Comparison of ENCODE assay signal across 27 cellular contexts in genomic region chr20:62469352-62469751, GRCh38. TPM values are rescaled to one million over a fixed set of nuclear protein-coding genes. Genes with fewer than 3 reads are reported as not detected.
DNase-seq lines count a peak whose midpoint lies in the region; ATAC-seq, FAIRE-seq and TF ChIP-seq lines count a peak whose summit lies in the region.
"Had no signal": no experiment of that assay in that cellular context is flagged by ENCODE, and none has a peak within 500 bp of the region (broad histone marks: within the 10 kb centered on the region; RNA-seq: fewer than 3 reads in every experiment).

No MANE protein-coding gene starts in this region.

- H3K14ac ChIP-seq in H1 (ENCODE audit: insufficient read length) = no peak overlapping the region

- H2BK15ac ChIP-seq in H1 (ENCODE audit: low read length) = no peak overlapping the region

- CTCF ChIA-PET in H1 (lab: Charles Lee; ENCODE audit: partially characterized antibody) = interaction anchor here (1.1 to 1.4 kb wide), 3 partner anchors 9 to 60 kb away, joined by 3 to 6 read pairs (median 4); no protein-coding TSS in a partner anchor

- H3K4me1 ChIP-seq in NT2/D1 (ENCODE audit: insufficient read depth, insufficient read length) (peaks cover 37% of the 10 kb centered on the region), H1 (replicated peaks in 1 of 4; ENCODE audit: control insufficient read depth in 3 of 4, insufficient read depth in 4 of 4, low read length in 3 of 4) (peaks cover 0 to 10% (median 0%) of the 10 kb centered on the region in 4 experiments; a peak in 3 of 7 replicates), neural progenitor cell (peaks cover 15% of the 10 kb centered on the region), uterus (no peaks in the 10 kb centered on the region)
- H3K4me1 ChIP-seq: A549, BE2C had no signal

- H3K4ac ChIP-seq in H1 (replicated peaks; ENCODE audit: insufficient read length, low read depth, low read length) = no peak overlapping the region

- H2BK120ac ChIP-seq in H1 (replicated peaks; ENCODE audit: low read depth, low read length) = no peak overlapping the region

- no peaks in the 10 kb centered on the region for H3K79me1 ChIP-seq in H1 (ENCODE audit: low read depth, low read length)

- no peak overlapping the region for H3K4me3 Mint-ChIP-seq in neural progenitor cell
- H3K4me3 Mint-ChIP-seq in activated T-helper 17 cell treated with anti-CD3 and anti-CD28 coated beads, Interleukin-2, amount 50 U/mL, for 72 hours = no peak overlapping the region
- H3K4me3 Mint-ChIP-seq: CD4-positive, alpha-beta T cell; CD8-positive, alpha-beta memory T cell; H9 had no signal

- H3K27ac ChIP-seq in H1 (ENCODE audit: low read depth, low read length) (no peak overlapping the region), neural progenitor cell (no peak overlapping the region), uterus (peak overlapping the region; percentile 20 to 68)
- H3K27ac ChIP-seq: A549; BLaER1 treated with 17β-estradiol and CSF1 and Interleukin-3, amounts not matched to agents 10 nM and 100 nM; GM23248 had no signal

- H3K9me3 ChIP-seq in NT2/D1 (ENCODE audit: insufficient read depth, low read length) (no peaks in the 10 kb centered on the region), H1 (ENCODE audit: insufficient read depth in 2 of 2, low read depth in 1 of 2, low read length in 1 of 2) (no peaks in the 10 kb centered on the region), neural progenitor cell (ENCODE audit: low read depth) (no peaks in the 10 kb centered on the region), uterus (no peaks in the 10 kb centered on the region)
- H3K9me3 ChIP-seq: A549; BE2C; BLaER1 treated with 17β-estradiol and CSF1 and Interleukin-3, amounts not matched to agents 10 nM and 100 nM had no signal

- no peak overlapping the region for H3K18ac ChIP-seq in H1 (ENCODE audit: extremely low read depth, low read length)

- no peak overlapping the region for H3K4me3 ChIP-seq in NT2/D1 (ENCODE audit: insufficient read length, low read depth)
- no peak overlapping the region for H3K4me3 ChIP-seq in H1 (ENCODE audit: extremely low read depth in 1 of 4, insufficient read depth in 2 of 4, low read depth in 3 of 4, low read length in 4 of 4)
- H3K4me3 ChIP-seq in neural progenitor cell = no peak overlapping the region
- H3K4me3 ChIP-seq in uterus = no peak overlapping the region
- H3K4me3 ChIP-seq: A549; BLaER1 treated with 17β-estradiol and CSF1 and Interleukin-3, amounts not matched to agents 10 nM and 100 nM; GM12878; GM23248 had no signal

- peaks cover 22% of the 10 kb centered on the region for H3K27me3 Mint-ChIP-seq in neural progenitor cell (ENCODE audit: insufficient read depth, low read depth)
- H3K27me3 Mint-ChIP-seq in activated T-helper 17 cell treated with anti-CD3 and anti-CD28 coated beads, Interleukin-2, amount 50 U/mL, for 72 hours = peaks cover 20% of the 10 kb centered on the region

- peak overlapping the region; percentile 52 for H3K9ac ChIP-seq in NT2/D1 (ENCODE audit: insufficient read length, low read depth)
- no peak overlapping the region for H3K9ac ChIP-seq in H1 (replicated peaks in 1 of 4; ENCODE audit: extremely low read depth in 1 of 4, low read depth in 3 of 4, low read length in 3 of 4)
- no peak overlapping the region for H3K9ac ChIP-seq in neural progenitor cell
- H3K9ac ChIP-seq: BLaER1 treated with 17β-estradiol and CSF1 and Interleukin-3, amounts not matched to agents 10 nM and 100 nM; GM23248 had no signal

- intact Hi-C loops in uterus (cut with DNase I; ENCODE audit: low total_unique reads) = no loop called here

- TF ChIP-seq RAD21 in H1 (IDR thresholded peaks at IDR 0.05 in 1 of 2, conservative IDR thresholded peaks at IDR 0.05 in 1 of 2; ENCODE audit: low read depth in 2 of 2, low read length in 2 of 2) = no peak

- H3K4me1 Mint-ChIP-seq in neural progenitor cell = peaks cover 12% of the 10 kb centered on the region
- no peaks in the 10 kb centered on the region for H3K4me1 Mint-ChIP-seq in activated T-helper 17 cell treated with anti-CD3 and anti-CD28 coated beads, Interleukin-2, amount 50 U/mL, for 72 hours
- H3K4me1 Mint-ChIP-seq: CD14-positive monocyte; CD8-positive, alpha-beta memory T cell had no signal

- H2BK20ac ChIP-seq in H1 (ENCODE audit: low read length) = no peak overlapping the region

- H3K36me3 Mint-ChIP-seq in neural progenitor cell = no peaks in the 10 kb centered on the region
- no peaks in the 10 kb centered on the region for H3K36me3 Mint-ChIP-seq in activated T-helper 17 cell treated with anti-CD3 and anti-CD28 coated beads, Interleukin-2, amount 50 U/mL, for 72 hours (ENCODE audit: low read depth)
- H3K36me3 Mint-ChIP-seq: CD14-positive monocyte; CD8-positive, alpha-beta memory T cell had no signal

- POLR2A ChIA-PET in H1 (lab: Charles Lee; ENCODE audit: partially characterized antibody) = interaction anchor here (2.1 kb wide), 1 partner anchor 11 kb away, joined by 5 read pairs; no protein-coding TSS in a partner anchor

- no peak overlapping the region for H4K91ac ChIP-seq in H1 (replicated peaks; ENCODE audit: insufficient read length, low read length)

- 0 out of 2 replicates have a peak overlapping the region, but pooled peaks have one; percentile 9 for H2BK12ac ChIP-seq in H1 (ENCODE audit: low read depth, low read length)

- no peak for DNase-seq in NT2/D1 (ENCODE audit: low read depth, low spot score)
- no peak for DNase-seq in H1 (ENCODE audit: low read depth in 1 of 2, low spot score in 2 of 2)
- DNase-seq in neural progenitor cell (ENCODE audit: low spot score) = no peak
- DNase-seq in uterus = no peak
- DNase-seq in RKO (ENCODE audit: low spot score) = no peak
- DNase-seq: 8988T; ACHN; AML-193; BE2C; CD4-positive, alpha-beta T cell; CD8-positive, alpha-beta memory T cell; DMS 273 treated with DMSO at 0.1 percent for 48 hours; DMS79; EL; GDM1; GM23248; H9 had no signal

- no peak overlapping the region for H3K23ac ChIP-seq in H1 (ENCODE audit: insufficient read length)

- peak overlapping the region; percentile 57 for H3K27ac Mint-ChIP-seq in neural progenitor cell
- H3K27ac Mint-ChIP-seq in activated T-helper 17 cell treated with anti-CD3 and anti-CD28 coated beads, Interleukin-2, amount 50 U/mL, for 72 hours = no peak overlapping the region
- H3K27ac Mint-ChIP-seq: CD14-positive monocyte; CD4-positive, alpha-beta T cell; CD8-positive, alpha-beta memory T cell; H9 had no signal

- no peaks in the 10 kb centered on the region for H3K79me2 ChIP-seq in H1 (ENCODE audit: control insufficient read depth in 1 of 2, insufficient read depth in 2 of 2, low read length in 2 of 2)
- H3K79me2 ChIP-seq in neural progenitor cell (ENCODE audit: low read depth) = no peaks in the 10 kb centered on the region

- H3K23me2 ChIP-seq in H1 (ENCODE audit: low read depth, low read length) = peaks cover 3% of the 10 kb centered on the region; the same call in 1 of the 2 replicates

- no peak overlapping the region for H2BK5ac ChIP-seq in H1 (ENCODE audit: low read depth, low read length)

- no peak for TF ChIP-seq CTCF in H1 (IDR thresholded peaks at IDR 0.05; ENCODE audit: control extremely low read depth in 1 of 3, insufficient read depth in 1 of 3, low read depth in 1 of 3, low read length in 3 of 3)
- no peak for TF ChIP-seq CTCF in neural progenitor cell (IDR thresholded peaks at IDR 0.05)
- TF ChIP-seq CTCF in uterus (IDR thresholded peaks at IDR 0.05) = no peak

- H3K27me3 ChIP-seq in NT2/D1 (ENCODE audit: insufficient read depth, insufficient read length) (peaks cover 2% of the 10 kb centered on the region), H1 (replicated peaks in 1 of 4; ENCODE audit: control insufficient read depth in 3 of 4, extremely low read depth in 1 of 4, insufficient read depth in 3 of 4, low read length in 3 of 4) (peaks cover 11 to 23% (median 19%) of the 10 kb centered on the region in 4 experiments), neural progenitor cell (peaks cover 31% of the 10 kb centered on the region), uterus (no peaks in the 10 kb centered on the region)

- H4K5ac ChIP-seq in H1 (ENCODE audit: insufficient read length, low read depth, low read length) = no peak overlapping the region

- no peak overlapping the region for H4K8ac ChIP-seq in H1 (ENCODE audit: extremely low read depth, insufficient read depth, low read length)

- H3F3A ChIP-seq in neural progenitor cell (ENCODE audit: low read depth) = peaks cover 7% of the 10 kb centered on the region

- TF ChIP-seq POLR2A in H1 (IDR thresholded peaks at IDR 0.05; ENCODE audit: control extremely low read depth in 1 of 2, low read depth in 2 of 2, low read length in 2 of 2) (no peak), uterus (IDR thresholded peaks at IDR 0.05) (no peak)

- H3K9me3 Mint-ChIP-seq in neural progenitor cell = no peaks in the 10 kb centered on the region
- H3K9me3 Mint-ChIP-seq in activated T-helper 17 cell treated with anti-CD3 and anti-CD28 coated beads, Interleukin-2, amount 50 U/mL, for 72 hours = no peaks in the 10 kb centered on the region
- H3K9me3 Mint-ChIP-seq: CD14-positive monocyte; CD4-positive, alpha-beta T cell; CD8-positive, alpha-beta memory T cell; H9 had no signal

- ATAC-seq in activated T-helper 17 cell treated with anti-CD3 and anti-CD28 coated beads, Interleukin-2, amount 50 U/mL, for 72 hours (replicated peaks) = no peak
- ATAC-seq in HG03354 (IDR thresholded peaks at IDR 0.05; ENCODE audit: poor library complexity, severe bottlenecking, unreplicated experiment) = no peak
- ATAC-seq: A549, GM12878, HCT116 had no signal

- no peak overlapping the region for H3K56ac ChIP-seq in H1 (replicated peaks; ENCODE audit: insufficient read length, low read depth, low read length)

- WGBS in H1 (ENCODE audit: extremely low coverage in 1 of 2, insufficient coverage in 1 of 2, insufficient read length in 1 of 2, insufficient replicate concordance in 2 of 2, low coverage in 1 of 2, low lambda C conversion rate in 2 of 2, missing lambda C conversion rate in 1 of 2), 2 experiments = 84% methylated on average over 17 of the region's 17 CpGs; no CpG with 5 or more reads in 1 of the 2 experiments

- H4K20me1 ChIP-seq in H1 (replicated peaks in 1 of 2; ENCODE audit: control insufficient read depth in 1 of 2, insufficient read depth in 2 of 2, low read length in 2 of 2) = peaks cover 0 to 3% of the 10 kb centered on the region in 2 experiments
- H4K20me1 ChIP-seq in neural progenitor cell (ENCODE audit: low read depth) = peaks cover 6% of the 10 kb centered on the region

- H2AK5ac ChIP-seq in H1 (ENCODE audit: low read depth, low read length) = no peak overlapping the region

- no peak overlapping the region for H2AFZ ChIP-seq in H1 (ENCODE audit: low read length)
- no peak overlapping the region for H2AFZ ChIP-seq in neural progenitor cell (replicated peaks)
- H2AFZ ChIP-seq: GM23248 had no signal

- H3K4me2 ChIP-seq in H1 (ENCODE audit: insufficient read depth in 1 of 2, low read depth in 2 of 2, low read length in 2 of 2) (no peak overlapping the region), neural progenitor cell (no peak overlapping the region)
- H3K4me2 ChIP-seq: A549; BLaER1 treated with 17β-estradiol and CSF1 and Interleukin-3, amounts not matched to agents 10 nM and 100 nM had no signal

- no peak for TF ChIP-seq EP300 in H1 (IDR thresholded peaks at IDR 0.05; ENCODE audit: borderline replicate concordance in 1 of 2, low read depth in 2 of 2, low read length in 2 of 2)

- H3K36me3 ChIP-seq in NT2/D1 (ENCODE audit: insufficient read depth, insufficient read length, low read length) (no peaks in the 10 kb centered on the region), H1 (ENCODE audit: control insufficient read depth in 2 of 4, insufficient read depth in 4 of 4, low read length in 3 of 4) (no peaks in the 10 kb centered on the region), neural progenitor cell (no peaks in the 10 kb centered on the region), uterus (no peaks in the 10 kb centered on the region)
- H3K36me3 ChIP-seq: BE2C; BLaER1 treated with 17β-estradiol and CSF1 and Interleukin-3, amounts not matched to agents 10 nM and 100 nM had no signal

- no peak for FAIRE-seq in H1 (lab: Jason Lieb, UNC)
- FAIRE-seq: A549, D721Med, GM12878, GM19239 had no signal

RNA-seq across cellular contexts. Expression of gene GATA5, which starts 6.4 kb away (rescaled TPM):
- 0.11 and 0.15 TPM in 2 replicates for total RNA-seq in H1 (2021; fragmentation: NEBNext Ultra II Directional; extraction: Animal tissue kit (Norgen Biotek cat#: 25700))
- 0.08 TPM in 2 replicates for polyA plus RNA-seq in H1 (2011; rRNA removed)
- polyA plus RNA-seq in H1 (2011; cell fraction: cytosol; rRNA removed) = 0.10 TPM
- polyA plus RNA-seq in H1 (2011; cell fraction: nucleus; rRNA removed) = 0.14 TPM
- 0.11 to 0.17 TPM (median 0.12 TPM) in 3 of 4 replicates, not detected in the other for polyA plus RNA-seq in H1 (2012, experiment 1 of 2)
- 0.12 TPM for polyA plus RNA-seq in H1 (2012, experiment 2 of 2)
- polyA plus RNA-seq in H1 (2013, experiment 1 of 2) = 0.08 TPM
- 0.07 TPM for polyA plus RNA-seq in H1 (2013, experiment 2 of 2)
- polyA minus RNA-seq in H1 (2011; rRNA and poly(A)+ RNA removed) = 0.05 and 0.06 TPM in 2 replicates
- polyA minus RNA-seq in H1 (2011; cell fraction: cytosol; rRNA and poly(A)+ RNA removed) = not detected
- not detected for polyA minus RNA-seq in H1 (2011; cell fraction: nucleus; rRNA and poly(A)+ RNA removed)
- total RNA-seq in neural progenitor cell (ENCODE audit: low replicate concordance) = 0.12 TPM in 1 of 2 replicates, not detected in the other
- 10 to 100 TPM in 1 of 4 donors, 1 to 10 TPM in 1, under 1 TPM in 1, not detected in 1; 0.26 to 17.8 (median 3.5) TPM for total RNA-seq in uterus
- not detected for total RNA-seq in activated T-helper 17 cell treated with anti-CD3 and anti-CD28 coated beads, Interleukin-2, amount 50 U/mL, for 72 hours
- total RNA-seq: CD4-positive, alpha-beta T cell; CD8-positive, alpha-beta memory T cell; GM12878; GM23248 had no signal
- polyA plus RNA-seq: CD14-positive monocyte; CD8-positive, alpha-beta memory T cell; GM12878; GM23248 had no signal

RNA-seq across cellular contexts. Expression of gene RBBP8NL, which starts 42.0 kb away (rescaled TPM):
- 0.43 and 0.59 TPM in 2 replicates for total RNA-seq in H1 (2021; fragmentation: NEBNext Ultra II Directional; extraction: Animal tissue kit (Norgen Biotek cat#: 25700))
- 0.48 and 0.88 TPM in 2 replicates for polyA plus RNA-seq in H1 (2011; rRNA removed)
- 0.75 TPM for polyA plus RNA-seq in H1 (2011; cell fraction: cytosol; rRNA removed)
- polyA plus RNA-seq in H1 (2011; cell fraction: nucleus; rRNA removed) = 1.4 TPM
- 0.55 to 1.1 TPM (median 0.65 TPM) in 4 replicates for polyA plus RNA-seq in H1 (2012, experiment 1 of 2)
- 0.46 TPM for polyA plus RNA-seq in H1 (2012, experiment 2 of 2)
- polyA plus RNA-seq in H1 (2013, experiment 1 of 2) = 0.71 TPM
- 0.63 TPM for polyA plus RNA-seq in H1 (2013, experiment 2 of 2)
- polyA minus RNA-seq in H1 (2011; rRNA and poly(A)+ RNA removed) = 0.09 and 0.20 TPM in 2 replicates
- 1.4 TPM for polyA minus RNA-seq in H1 (2011; cell fraction: cytosol; rRNA and poly(A)+ RNA removed)
- polyA minus RNA-seq in H1 (2011; cell fraction: nucleus; rRNA and poly(A)+ RNA removed) = 1.9 TPM
- 0.03 TPM in 1 of 2 replicates, not detected in the other for total RNA-seq in neural progenitor cell (ENCODE audit: low replicate concordance)
- under 1 TPM in 1 of 4 donors, not detected in 3; 0.35 TPM for total RNA-seq in uterus
- not detected for total RNA-seq in activated T-helper 17 cell treated with anti-CD3 and anti-CD28 coated beads, Interleukin-2, amount 50 U/mL, for 72 hours
- total RNA-seq: CD4-positive, alpha-beta T cell; CD8-positive, alpha-beta memory T cell; GM12878; GM23248; H4 had no signal
- polyA plus RNA-seq: A549; CD14-positive monocyte; CD8-positive, alpha-beta memory T cell; GM12878; GM23248 had no signal

Comparison
In these comparisons a context has a peak if more than half of its experiments do, and no peak if none do; other contexts are left out.
1. H3K27ac ChIP-seq: peak in uterus (2 of 2); none in H1 (single experiment) and neural progenitor cell (single experiment).